ENCODE assay signal across 1 cellular context in the genomic region with DNA sequence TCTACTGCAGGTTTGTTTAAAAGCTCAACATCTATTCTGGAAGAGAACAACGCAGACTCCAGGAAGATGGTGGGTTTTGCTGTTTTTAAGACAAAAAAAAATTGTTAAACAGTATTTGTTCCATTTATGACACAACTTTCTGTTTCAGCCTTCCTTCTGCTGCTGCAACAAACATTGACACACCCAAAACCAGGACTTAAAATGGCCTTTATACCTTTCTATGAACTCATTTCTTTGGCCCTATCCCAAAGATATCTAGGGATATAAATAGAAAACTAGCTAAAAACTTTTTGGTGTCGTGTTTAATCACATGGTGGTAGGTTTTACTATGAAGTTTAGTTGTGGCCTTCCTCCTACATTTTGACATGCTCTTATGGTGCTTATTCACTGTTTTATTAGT.
TF ChIP-seq lines count a peak whose summit lies in the region.

No MANE protein-coding gene starts in this region.

TF ChIP-seq in HepG2, 621 proteins besides CTCF, POLR2A, EP300 and RAD21 (continued from another document):
- no peak for TF ChIP-seq CREBL2 (CRISPR knock-in tag; IDR thresholded peaks at IDR 0.05; ENCODE audit: borderline replicate concordance)
- TF ChIP-seq, protein P1, sequence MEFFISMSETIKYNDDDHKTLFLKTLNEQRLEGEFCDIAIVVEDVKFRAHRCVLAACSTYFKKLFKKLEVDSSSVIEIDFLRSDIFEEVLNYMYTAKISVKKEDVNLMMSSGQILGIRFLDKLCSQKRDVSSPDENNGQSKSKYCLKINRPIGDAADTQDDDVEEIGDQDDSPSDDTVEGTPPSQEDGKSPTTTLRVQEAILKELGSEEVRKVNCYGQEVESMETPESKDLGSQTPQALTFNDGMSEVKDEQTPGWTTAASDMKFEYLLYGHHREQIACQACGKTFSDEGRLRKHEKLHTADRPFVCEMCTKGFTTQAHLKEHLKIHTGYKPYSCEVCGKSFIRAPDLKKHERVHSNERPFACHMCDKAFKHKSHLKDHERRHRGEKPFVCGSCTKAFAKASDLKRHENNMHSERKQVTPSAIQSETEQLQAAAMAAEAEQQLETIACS (CRISPR knock-in tag; IDR thresholded peaks at IDR 0.05), result no peak
- no peak for TF ChIP-seq HNRNPH1 (optimal IDR thresholded peaks at IDR 0.05; ENCODE audit: low read depth, low read length)
- no peak for TF ChIP-seq ZNF777 (CRISPR knock-in tag; IDR thresholded peaks at IDR 0.05)
- no peak for TF ChIP-seq LRRFIP1 (CRISPR knock-in tag; conservative IDR thresholded peaks at IDR 0.05)
- no peak for TF ChIP-seq ZNF607 (CRISPR knock-in tag; IDR thresholded peaks at IDR 0.05; ENCODE audit: borderline replicate concordance)
- no peak for TF ChIP-seq ZFP82 (CRISPR knock-in tag; IDR thresholded peaks at IDR 0.05; ENCODE audit: borderline replicate concordance)
- no peak for TF ChIP-seq ZBTB1 (CRISPR knock-in tag; IDR thresholded peaks at IDR 0.05; ENCODE audit: borderline replicate concordance)
- TF ChIP-seq REST (IDR thresholded peaks at IDR 0.05; ENCODE audit: borderline replicate concordance in 1 of 2, low read depth in 1 of 2, low read length in 2 of 2), result no peak
- no peak for TF ChIP-seq ZNF263 (CRISPR knock-in tag; IDR thresholded peaks at IDR 0.05)
- TF ChIP-seq RAD51 (IDR thresholded peaks at IDR 0.05; ENCODE audit: borderline replicate concordance), result no peak
- no peak for TF ChIP-seq HINFP (CRISPR knock-in tag; IDR thresholded peaks at IDR 0.05; ENCODE audit: low read depth)
